8 cellular contexts compared by ENCODE assay signal in genomic region chr1:2204384-2205190, GRCh38.
A peak's percentile ranks its signal among the peaks of the same experiment; 100 is the strongest.
DNase-seq lines count a peak whose midpoint lies in the region; ATAC-seq and TF ChIP-seq lines count a peak whose summit lies in the region.

No MANE protein-coding gene starts in this region.

- no peaks in the 10 kb centered on the region for H4K20me1 ChIP-seq in OCI-LY1 (ENCODE audit: insufficient read depth, low read length)

- TF ChIP-seq CTCF in OCI-LY1 (IDR thresholded peaks at IDR 0.05; ENCODE audit: low read length) = no peak

- H3K27me3 Mint-ChIP-seq in central memory CD8-positive, alpha-beta T cell = no peaks in the 10 kb centered on the region
- H3K27me3 Mint-ChIP-seq in stimulated activated memory B cell treated with anti-CD40 and anti-IgM and Interleukin-4, amounts not matched to agents 10 μg/mL and 1 μg/mL and 100 μg/mL, for 72 hours = no peaks in the 10 kb centered on the region

- H3K9me3 Mint-ChIP-seq in central memory CD8-positive, alpha-beta T cell = no peaks in the 10 kb centered on the region
- no peaks in the 10 kb centered on the region for H3K9me3 Mint-ChIP-seq in stimulated activated memory B cell treated with anti-CD40 and anti-IgM and Interleukin-4, amounts not matched to agents 10 μg/mL and 1 μg/mL and 100 μg/mL, for 72 hours

- H3K4me1 Mint-ChIP-seq in central memory CD8-positive, alpha-beta T cell = peaks cover 10% of the 10 kb centered on the region
- peaks cover 43% of the 10 kb centered on the region for H3K4me1 Mint-ChIP-seq in stimulated activated memory B cell treated with anti-CD40 and anti-IgM and Interleukin-4, amounts not matched to agents 10 μg/mL and 1 μg/mL and 100 μg/mL, for 72 hours

- H3K4me1 ChIP-seq in OCI-LY1 (ENCODE audit: insufficient read depth, low read length, severe bottlenecking) = peaks cover 6% of the 10 kb centered on the region

- DNase-seq in D341Med (ENCODE audit: low spot score) (peak; percentile 98), kidney glomerular epithelial cell (lab: John Stamatoyannopoulos, UW) (peak; percentile 28), superior temporal gyrus (ENCODE audit: extremely low spot score) (no peak)
- DNase-seq in central memory CD8-positive, alpha-beta T cell (ENCODE audit: low spot score in 2 of 2) = peak; percentile 36 to 50

- H3K4me2 ChIP-seq in OCI-LY1 (ENCODE audit: low read length) = peak overlapping the region; percentile 57

- no peak overlapping the region for H3K27ac ChIP-seq in OCI-LY1 (ENCODE audit: low read depth, low read length, poor library complexity, severe bottlenecking)

- H3K4me3 ChIP-seq in OCI-LY1 (ENCODE audit: low read depth, low read length, poor library complexity, severe bottlenecking) = no peak overlapping the region

- H3K9ac ChIP-seq in OCI-LY1 (ENCODE audit: low read length) = no peak overlapping the region

- no peaks in the 10 kb centered on the region for H3F3A ChIP-seq in OCI-LY1 (ENCODE audit: insufficient read depth, low read length)

- H3K9me3 ChIP-seq in OCI-LY1 (ENCODE audit: low read length) = no peaks in the 10 kb centered on the region

- H3K36me3 ChIP-seq in OCI-LY1 (ENCODE audit: insufficient read depth, low read length) = no peaks in the 10 kb centered on the region

- no peak overlapping the region for H2AFZ ChIP-seq in OCI-LY1 (ENCODE audit: low read length)

- no peaks in the 10 kb centered on the region for H3K27me3 ChIP-seq in OCI-LY1 (ENCODE audit: insufficient read depth, low read length)

- peak overlapping the region; percentile 22 for H3K27ac Mint-ChIP-seq in central memory CD8-positive, alpha-beta T cell (ENCODE audit: low read depth)
- H3K27ac Mint-ChIP-seq in stimulated activated memory B cell treated with anti-CD40 and anti-IgM and Interleukin-4, amounts not matched to agents 10 μg/mL and 1 μg/mL and 100 μg/mL, for 72 hours = no peak overlapping the region

- ATAC-seq in GM21529 (IDR thresholded peaks at IDR 0.05; ENCODE audit: unreplicated experiment) (peak; percentile 41), HG03457 (IDR thresholded peaks at IDR 0.05; ENCODE audit: unreplicated experiment) (no peak)
- ATAC-seq in central memory CD8-positive, alpha-beta T cell (replicated peaks; ENCODE audit: extremely low read depth, poor library complexity, severe bottlenecking) = peak; percentile 22
- ATAC-seq in stimulated activated memory B cell treated with anti-CD40 and anti-IgM and Interleukin-4, amounts not matched to agents 10 μg/mL and 1 μg/mL and 100 μg/mL, for 72 hours = peak; percentile 64

- no peaks in the 10 kb centered on the region for H3K79me2 ChIP-seq in OCI-LY1 (ENCODE audit: insufficient read depth, low read length)

- peak overlapping the region; percentile 60 for H3K4me3 Mint-ChIP-seq in central memory CD8-positive, alpha-beta T cell
- H3K4me3 Mint-ChIP-seq in stimulated activated memory B cell treated with anti-CD40 and anti-IgM and Interleukin-4, amounts not matched to agents 10 μg/mL and 1 μg/mL and 100 μg/mL, for 72 hours = peak overlapping the region; percentile 65

- peaks cover 6% of the 10 kb centered on the region for H3K36me3 Mint-ChIP-seq in central memory CD8-positive, alpha-beta T cell (ENCODE audit: insufficient read depth)
- H3K36me3 Mint-ChIP-seq in stimulated activated memory B cell treated with anti-CD40 and anti-IgM and Interleukin-4, amounts not matched to agents 10 μg/mL and 1 μg/mL and 100 μg/mL, for 72 hours = no peaks in the 10 kb centered on the region

- no peaks in the 10 kb centered on the region for H3K9me2 ChIP-seq in OCI-LY1 (ENCODE audit: low read depth, low read length)
